11 cellular contexts compared by ENCODE assay signal in the genomic region with DNA sequence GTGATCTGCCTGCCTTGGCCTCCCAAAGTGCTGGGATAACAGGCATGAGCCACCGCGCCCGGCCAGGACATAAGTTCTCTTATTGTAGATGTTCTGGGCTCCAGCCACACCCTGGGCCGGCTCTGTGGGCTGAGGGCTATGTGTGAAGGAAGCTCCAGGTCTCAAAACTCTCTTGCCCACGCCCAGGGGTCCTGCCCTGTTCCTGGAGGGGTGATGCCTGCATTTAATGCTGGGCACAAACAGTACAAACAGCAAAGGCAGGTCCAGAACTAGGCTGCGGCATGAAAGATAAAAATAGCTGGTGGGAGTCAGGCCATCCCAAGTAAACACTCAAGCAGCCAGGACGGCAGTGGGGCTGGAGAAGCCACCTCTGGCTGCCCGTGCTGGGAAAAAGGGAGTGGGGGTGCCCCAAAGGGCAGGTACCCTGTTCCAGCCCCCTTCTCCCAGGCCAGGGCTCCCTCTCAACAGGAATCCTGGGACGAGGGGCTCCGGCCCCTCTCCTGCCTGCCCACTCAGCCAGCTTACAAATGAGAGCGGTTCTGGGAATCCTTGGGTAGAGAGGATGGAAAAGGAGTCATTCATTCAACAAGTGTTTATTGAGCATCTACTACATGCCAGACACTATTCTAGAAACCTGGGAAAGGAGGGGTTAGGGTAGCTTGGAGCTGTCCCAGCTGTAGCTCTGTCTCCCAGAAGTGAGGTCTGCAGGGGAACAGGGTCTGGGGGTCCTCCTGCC. TPM values are rescaled to one million over a fixed set of nuclear protein-coding genes. Genes with fewer than 3 reads are reported as not detected.
A peak's percentile ranks its signal among the peaks of the same experiment; 100 is the strongest.
DNase-seq lines count a peak whose midpoint lies in the region; ATAC-seq and TF ChIP-seq lines count a peak whose summit lies in the region.
"Had no signal": no experiment of that assay in that cellular context is flagged by ENCODE, and none has a peak within 500 bp of the region (broad histone marks: within the 10 kb centered on the region; RNA-seq: fewer than 3 reads in every experiment).

No MANE protein-coding gene starts in this region.

- peaks cover 1% of the 10 kb centered on the region for H3K27me3 Mint-ChIP-seq in activated T-helper 1 cell treated with anti-CD3 and anti-CD28 coated beads, Interleukin-12 subunit alpha, Interleukin-12 subunit beta, Interleukin-2, Interleukin-4 antibody, amounts not matched to agents 30 ng/mL and 10 ng/mL and 1 ng/mL, durations not matched to agents 14 hours and 24 hours and 36 hours (ENCODE audit: insufficient read depth)

- H2BK5ac ChIP-seq in IMR-90 (ENCODE audit: low read depth, low read length, poor library complexity, severe bottlenecking) = no peak overlapping the region

- CTCF ChIA-PET in IMR-90 (lab: Yijun Ruan, JAX) = no interaction called here

- no peak overlapping the region for H2BK120ac ChIP-seq in IMR-90 (ENCODE audit: low read depth, low read length)

- H2BK20ac ChIP-seq in IMR-90 (ENCODE audit: low read depth, low read length) = no peak overlapping the region

- no peak for TF ChIP-seq CTCF in IMR-90 (conservative IDR thresholded peaks at IDR 0.05; ENCODE audit: low read depth, low read length)
- TF ChIP-seq CTCF in hepatocyte (IDR thresholded peaks at IDR 0.05; ENCODE audit: poor library complexity) = no peak

- dilution Hi-C loops in IMR-90 (cut with HindIII; ENCODE audit: low sequenced_read_pairs, unreplicated experiment) = no loop called here

- H2AK9ac ChIP-seq in IMR-90 (replicated peaks; ENCODE audit: low read depth, low read length, poor library complexity) = peak overlapping the region; percentile 86

- H4K8ac ChIP-seq in IMR-90 (ENCODE audit: low read depth in 2 of 2, low read length in 2 of 2) = peak overlapping the region in 1 of 2 experiments; percentile 10; a peak in 1 of 4 replicates

- peaks cover 6% of the 10 kb centered on the region; the same call in 1 of the 2 replicates for H3K36me3 ChIP-seq in IMR-90 (ENCODE audit: control insufficient read depth, insufficient read depth, low read length)
- no peaks in the 10 kb centered on the region for H3K36me3 ChIP-seq in hepatocyte (replicated peaks; ENCODE audit: insufficient read depth, low read depth)
- H3K36me3 ChIP-seq in stomach smooth muscle (ENCODE audit: control insufficient read depth in 2 of 2, insufficient read depth in 2 of 2, low read length in 2 of 2) = peaks cover 4 to 12% of the 10 kb centered on the region in 2 donors

- peaks cover 10% of the 10 kb centered on the region; the same call in 1 of the 2 replicates for H4K20me1 ChIP-seq in IMR-90 (ENCODE audit: insufficient read depth, low read length)
- H4K20me1 ChIP-seq in hepatocyte (ENCODE audit: insufficient read depth, poor library complexity, severe bottlenecking) = no peaks in the 10 kb centered on the region

- TF ChIP-seq POLR2A in IMR-90 (IDR thresholded peaks at IDR 0.05; ENCODE audit: low read depth, low read length) = no peak

- no peak overlapping the region for H4K91ac ChIP-seq in IMR-90 (ENCODE audit: insufficient read depth, low read depth, low read length)

- in situ Hi-C loops in IMR-90 (cut with MboI; ENCODE audit: low sequenced_read_pairs) = no loop called here

- H3K56ac ChIP-seq in IMR-90 (ENCODE audit: extremely low read depth, insufficient read depth, low read length) = no peak overlapping the region

- peak overlapping the region; percentile 34 for H3K27ac Mint-ChIP-seq in activated T-helper 1 cell treated with anti-CD3 and anti-CD28 coated beads, Interleukin-12 subunit alpha, Interleukin-12 subunit beta, Interleukin-2, Interleukin-4 antibody, amounts not matched to agents 30 ng/mL and 10 ng/mL and 1 ng/mL, durations not matched to agents 14 hours and 24 hours and 36 hours
- H3K27ac Mint-ChIP-seq: immature natural killer cell had no signal

- peaks cover 16% of the 10 kb centered on the region for H3K9me1 ChIP-seq in IMR-90 (ENCODE audit: insufficient read depth, low read length)

- peaks cover 40% of the 10 kb centered on the region for H3K4me1 ChIP-seq in IMR-90 (ENCODE audit: control insufficient read depth, insufficient read depth, low read length)
- peaks cover 22% of the 10 kb centered on the region for H3K4me1 ChIP-seq in hepatocyte (ENCODE audit: insufficient read depth)
- H3K4me1 ChIP-seq in stomach smooth muscle (ENCODE audit: control insufficient read depth, insufficient read depth, low read length) = peaks cover 74% of the 10 kb centered on the region

- no peaks in the 10 kb centered on the region for H3K9me2 ChIP-seq in hepatocyte (replicated peaks; ENCODE audit: insufficient read depth)

- no peak overlapping the region for H2BK15ac ChIP-seq in IMR-90 (ENCODE audit: low read depth, low read length)

- peaks cover 38% of the 10 kb centered on the region for H3K4me1 Mint-ChIP-seq in activated T-helper 1 cell treated with anti-CD3 and anti-CD28 coated beads, Interleukin-12 subunit alpha, Interleukin-12 subunit beta, Interleukin-2, Interleukin-4 antibody, amounts not matched to agents 30 ng/mL and 10 ng/mL and 1 ng/mL, durations not matched to agents 14 hours and 24 hours and 36 hours (ENCODE audit: low read depth)

- intact Hi-C loops in IMR-90 (cut with micrococcal nuclease) = loop anchor here (10.0 kb wide), 1 partner anchor 89 kb away; a partner anchor contains a TSS
- intact Hi-C loops in activated T-helper 1 cell treated with anti-CD3 and anti-CD28 coated beads, Interleukin-12 subunit alpha, Interleukin-12 subunit beta, Interleukin-2, Interleukin-4 antibody, amounts not matched to agents 30 ng/mL and 10 ng/mL and 1 ng/mL, durations not matched to agents 14 hours and 24 hours and 36 hours (cut with micrococcal nuclease) = no loop called here

- no TSS peak for BruUV-seq in IMR-90 (replicated peaks; lab: Mats Ljungman, UMichigan)

- H3K4me3 Mint-ChIP-seq in activated T-helper 1 cell treated with anti-CD3 and anti-CD28 coated beads, Interleukin-12 subunit alpha, Interleukin-12 subunit beta, Interleukin-2, Interleukin-4 antibody, amounts not matched to agents 30 ng/mL and 10 ng/mL and 1 ng/mL, durations not matched to agents 14 hours and 24 hours and 36 hours = no peak overlapping the region
- H3K4me3 Mint-ChIP-seq: immature natural killer cell had no signal

- no peak overlapping the region for H3K14ac ChIP-seq in IMR-90 (replicated peaks; ENCODE audit: low read depth, low read length)

- H3K27me3 ChIP-seq in IMR-90 (ENCODE audit: control insufficient read depth, insufficient read depth, low read length) (no peaks in the 10 kb centered on the region; the same call in 1 of the 2 replicates), hepatocyte (no peaks in the 10 kb centered on the region), stomach smooth muscle (ENCODE audit: control insufficient read depth in 1 of 2, insufficient read depth in 2 of 2, low read length in 2 of 2) (no peaks in the 10 kb centered on the region)

- H2AK5ac ChIP-seq in IMR-90 (ENCODE audit: low read depth, low read length) = peak overlapping the region; percentile 20

- H3K79me1 ChIP-seq in IMR-90 (ENCODE audit: low read depth in 1 of 2, low read length in 2 of 2) = peaks cover 5 to 43% of the 10 kb centered on the region in 2 experiments; a peak in 3 of 4 replicates

- no peaks in the 10 kb centered on the region for H3K79me2 ChIP-seq in hepatocyte

- H2AFZ ChIP-seq in IMR-90 (replicated peaks; ENCODE audit: low read length, poor library complexity) (peak overlapping the region; percentile 33), hepatocyte (no peak overlapping the region)

- no peak overlapping the region for H3K23ac ChIP-seq in IMR-90 (ENCODE audit: low read depth, low read length)

- H3K4me2 ChIP-seq in IMR-90 (ENCODE audit: low read depth, low read length) = no peak overlapping the region
- H3K4me2 ChIP-seq in hepatocyte = no peak overlapping the region

- TF ChIP-seq RAD21 in IMR-90 (IDR thresholded peaks at IDR 0.05; ENCODE audit: low read length) = no peak

- 94% methylated on average over 3 of the region's 11 CpGs; no CpG with 5 or more reads in 1 of the 2 experiments for WGBS in IMR-90 (ENCODE audit: extremely low coverage in 2 of 2, insufficient read length in 1 of 2), 2 experiments
- WGBS in hepatocyte (ENCODE audit: low lambda C conversion rate, missing lambda C conversion rate) = 88% methylated on average over 11 of the region's 11 CpGs

- H3K4me3 ChIP-seq in IMR-90 (ENCODE audit: insufficient read depth, low read depth, low read length) (no peak overlapping the region), hepatocyte (no peak overlapping the region), stomach smooth muscle (ENCODE audit: low read length in 2 of 2) (peak overlapping the region in 1 of 2 donors; percentile 52)

- H3K27ac ChIP-seq in IMR-90 (ENCODE audit: insufficient read depth, low read length) = no peak overlapping the region
- peak overlapping the region; percentile 65 for H3K27ac ChIP-seq in hepatocyte
- peak overlapping the region; percentile 93 for H3K27ac ChIP-seq in stomach smooth muscle (ENCODE audit: low read length)

- H3K9me3 ChIP-seq in IMR-90 (ENCODE audit: control insufficient read depth, insufficient read depth, low read length) (no peaks in the 10 kb centered on the region), hepatocyte (ENCODE audit: low read depth) (no peaks in the 10 kb centered on the region), stomach smooth muscle (ENCODE audit: control insufficient read depth in 2 of 2, low read length in 2 of 2) (no peaks in the 10 kb centered on the region)

- DNase-seq in IMR-90 (no peak), hepatocyte (ENCODE audit: low spot score) (no peak), mesenteric fat pad (ENCODE audit: low spot score) (no peak)
- DNase-seq in activated T-helper 1 cell treated with anti-CD3 and anti-CD28 coated beads, Interleukin-12 subunit alpha, Interleukin-12 subunit beta, Interleukin-2, Interleukin-4 antibody, amounts not matched to agents 30 ng/mL and 10 ng/mL and 1 ng/mL, durations not matched to agents 14 hours and 24 hours and 36 hours (ENCODE audit: low spot score) = no peak
- DNase-seq: immature natural killer cell, NCI-H1048, NCI-H510A had no signal

- H3K9me3 Mint-ChIP-seq in activated T-helper 1 cell treated with anti-CD3 and anti-CD28 coated beads, Interleukin-12 subunit alpha, Interleukin-12 subunit beta, Interleukin-2, Interleukin-4 antibody, amounts not matched to agents 30 ng/mL and 10 ng/mL and 1 ng/mL, durations not matched to agents 14 hours and 24 hours and 36 hours = no peaks in the 10 kb centered on the region
- H3K9me3 Mint-ChIP-seq: immature natural killer cell had no signal

- H3K36me3 Mint-ChIP-seq in activated T-helper 1 cell treated with anti-CD3 and anti-CD28 coated beads, Interleukin-12 subunit alpha, Interleukin-12 subunit beta, Interleukin-2, Interleukin-4 antibody, amounts not matched to agents 30 ng/mL and 10 ng/mL and 1 ng/mL, durations not matched to agents 14 hours and 24 hours and 36 hours (ENCODE audit: low read depth) = peaks cover 2% of the 10 kb centered on the region
- H3K36me3 Mint-ChIP-seq: immature natural killer cell had no signal

- ATAC-seq in IMR-90 (ENCODE audit: low read depth) (no peak), GM18868 (IDR thresholded peaks at IDR 0.05; ENCODE audit: unreplicated experiment) (no peak), HG03097 (IDR thresholded peaks at IDR 0.05; ENCODE audit: low FRiP score, unreplicated experiment) (no peak), HG02870 (IDR thresholded peaks at IDR 0.05; ENCODE audit: unreplicated experiment) (no peak)

- peak overlapping the region; percentile 40; the same call in 1 of the 2 replicates for H3K4ac ChIP-seq in IMR-90 (ENCODE audit: low read depth, low read length)

- H4K5ac ChIP-seq in IMR-90 (ENCODE audit: low read depth, low read length) = no peak overlapping the region

- POLR2A ChIA-PET in IMR-90 (lab: Charles Lee; ENCODE audit: unreplicated experiment) = interaction anchor here (1.2 kb wide), 1 partner anchor 94 kb away, joined by 4 read pairs; a partner anchor contains a TSS

- H3K18ac ChIP-seq in IMR-90 (ENCODE audit: low read depth, low read length) = no peak overlapping the region

- H3K9ac ChIP-seq in IMR-90 (ENCODE audit: low read depth, low read length) (no peak overlapping the region), stomach smooth muscle (ENCODE audit: low read length in 2 of 2) (peak overlapping the region in 1 of 2 donors; percentile 64)

RNA-seq across cellular contexts. Expression of a gene that starts 4.6 kb away (rescaled TPM):
- 1.4 TPM in 2 replicates for total RNA-seq in IMR-90 (2012; rRNA removed)
- polyA plus RNA-seq in IMR-90 (2012; rRNA removed) = 7.2 and 7.5 TPM in 2 replicates
- 5.0 and 7.5 TPM in 2 replicates for polyA plus RNA-seq in IMR-90 (2012; cell fraction: cytosol; rRNA removed)
- 9.3 and 15.7 TPM in 2 replicates for polyA plus RNA-seq in IMR-90 (2012; cell fraction: nucleus; rRNA removed; ENCODE audit: low replicate concordance)
- 30.5 and 32.7 TPM in 2 replicates for total RNA-seq in activated T-helper 1 cell treated with anti-CD3 and anti-CD28 coated beads, Interleukin-12 subunit alpha, Interleukin-12 subunit beta, Interleukin-2, Interleukin-4 antibody, amounts not matched to agents 30 ng/mL and 10 ng/mL and 1 ng/mL, durations not matched to agents 14 hours and 24 hours and 36 hours
- 13.0 and 15.5 TPM in 2 replicates for total RNA-seq in hepatocyte
- 36.9 and 42.9 TPM in 2 replicates for polyA plus RNA-seq in hepatocyte
- total RNA-seq in mesenteric fat pad = 35.7 TPM

RNA-seq across cellular contexts. Expression of a gene that starts 18.6 kb away (rescaled TPM):
- 7.8 and 9.0 TPM in 2 replicates for total RNA-seq in IMR-90 (2012; rRNA removed)
- polyA plus RNA-seq in IMR-90 (2012; rRNA removed) = 35.5 and 36.7 TPM in 2 replicates
- polyA plus RNA-seq in IMR-90 (2012; cell fraction: cytosol; rRNA removed) = 28.5 and 41.3 TPM in 2 replicates
- polyA plus RNA-seq in IMR-90 (2012; cell fraction: nucleus; rRNA removed; ENCODE audit: low replicate concordance) = 54.3 and 84.4 TPM in 2 replicates
- 68.8 and 74.4 TPM in 2 replicates for total RNA-seq in activated T-helper 1 cell treated with anti-CD3 and anti-CD28 coated beads, Interleukin-12 subunit alpha, Interleukin-12 subunit beta, Interleukin-2, Interleukin-4 antibody, amounts not matched to agents 30 ng/mL and 10 ng/mL and 1 ng/mL, durations not matched to agents 14 hours and 24 hours and 36 hours
- total RNA-seq in hepatocyte = 22.8 and 29.0 TPM in 2 replicates
- 129 and 143 TPM in 2 replicates for polyA plus RNA-seq in hepatocyte
- total RNA-seq in mesenteric fat pad = 125 TPM

RNA-seq across cellular contexts. Expression of a gene that starts 23.0 kb away (rescaled TPM):
- 7.9 and 8.1 TPM in 2 replicates for total RNA-seq in IMR-90 (2012; rRNA removed)
- polyA plus RNA-seq in IMR-90 (2012; rRNA removed) = 10.6 and 10.8 TPM in 2 replicates
- 5.7 and 8.8 TPM in 2 replicates for polyA plus RNA-seq in IMR-90 (2012; cell fraction: cytosol; rRNA removed)
- polyA plus RNA-seq in IMR-90 (2012; cell fraction: nucleus; rRNA removed; ENCODE audit: low replicate concordance) = 17.0 and 21.9 TPM in 2 replicates
- 45.0 and 53.7 TPM in 2 replicates for total RNA-seq in activated T-helper 1 cell treated with anti-CD3 and anti-CD28 coated beads, Interleukin-12 subunit alpha, Interleukin-12 subunit beta, Interleukin-2, Interleukin-4 antibody, amounts not matched to agents 30 ng/mL and 10 ng/mL and 1 ng/mL, durations not matched to agents 14 hours and 24 hours and 36 hours
- 10.9 and 12.5 TPM in 2 replicates for total RNA-seq in hepatocyte
- 10.7 and 16.8 TPM in 2 replicates for polyA plus RNA-seq in hepatocyte
- 20.9 TPM for total RNA-seq in mesenteric fat pad

RNA-seq across cellular contexts. Expression of a gene that starts 29.6 kb away (rescaled TPM):
- total RNA-seq in IMR-90 (2012; rRNA removed) = under 0.01 TPM in 1 of 2 replicates, not detected in the other
- 0.31 and 0.52 TPM in 2 replicates for polyA plus RNA-seq in IMR-90 (2012; rRNA removed)
- 0.14 and 1.0 TPM in 2 replicates for polyA plus RNA-seq in IMR-90 (2012; cell fraction: cytosol; rRNA removed)
- 2.1 and 4.2 TPM in 2 replicates for polyA plus RNA-seq in IMR-90 (2012; cell fraction: nucleus; rRNA removed; ENCODE audit: low replicate concordance)
- total RNA-seq in activated T-helper 1 cell treated with anti-CD3 and anti-CD28 coated beads, Interleukin-12 subunit alpha, Interleukin-12 subunit beta, Interleukin-2, Interleukin-4 antibody, amounts not matched to agents 30 ng/mL and 10 ng/mL and 1 ng/mL, durations not matched to agents 14 hours and 24 hours and 36 hours = 185 and 186 TPM in 2 replicates
- total RNA-seq in hepatocyte = 2.2 and 4.3 TPM in 2 replicates
- polyA plus RNA-seq in hepatocyte = 8.8 and 10.1 TPM in 2 replicates
- total RNA-seq in mesenteric fat pad = 12.8 TPM

RNA-seq across cellular contexts. Expression of a gene that starts 30.9 kb away (rescaled TPM):
- total RNA-seq in IMR-90 (2012; rRNA removed) (13.3 and 15.3 TPM in 2 replicates), hepatocyte (40.4 and 50.2 TPM in 2 replicates), mesenteric fat pad (70.8 TPM)
- polyA plus RNA-seq in IMR-90 (2012; rRNA removed) (42.5 and 55.5 TPM in 2 replicates), hepatocyte (124 and 134 TPM in 2 replicates)
- polyA plus RNA-seq in IMR-90 (2012; cell fraction: cytosol; rRNA removed) = 44.8 and 51.3 TPM in 2 replicates
- polyA plus RNA-seq in IMR-90 (2012; cell fraction: nucleus; rRNA removed; ENCODE audit: low replicate concordance) = 108 and 241 TPM in 2 replicates
- total RNA-seq in activated T-helper 1 cell treated with anti-CD3 and anti-CD28 coated beads, Interleukin-12 subunit alpha, Interleukin-12 subunit beta, Interleukin-2, Interleukin-4 antibody, amounts not matched to agents 30 ng/mL and 10 ng/mL and 1 ng/mL, durations not matched to agents 14 hours and 24 hours and 36 hours = 151 and 160 TPM in 2 replicates
